ENCODE assay signal across 9 cellular contexts in the genomic region with DNA sequence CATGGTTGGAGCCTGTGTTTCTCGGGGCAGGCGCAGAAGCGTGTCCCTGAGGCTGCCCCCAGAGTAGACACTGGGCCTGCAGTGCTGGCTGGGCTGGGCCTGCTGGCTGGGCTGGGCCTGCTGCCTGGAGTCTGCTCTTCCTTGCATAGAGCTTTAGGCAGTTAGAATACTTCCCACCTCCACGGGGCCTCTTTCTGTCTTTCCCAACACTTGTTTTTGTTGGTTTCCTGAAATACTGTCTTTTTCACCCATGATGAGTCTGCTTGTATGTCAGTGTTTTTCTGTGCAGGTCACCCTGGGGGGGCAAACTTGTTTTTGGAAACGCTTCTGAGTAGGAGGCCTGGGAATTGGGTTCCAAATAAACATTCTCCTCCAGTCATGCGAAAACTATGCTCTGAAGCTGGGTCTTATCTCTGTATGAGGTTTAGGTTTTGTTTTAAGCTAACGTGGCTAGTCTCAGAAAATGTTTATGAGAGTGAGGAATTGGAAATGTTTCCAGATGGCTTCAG. TPM values are rescaled to one million over a fixed set of nuclear protein-coding genes. Genes with fewer than 3 reads are reported as not detected.
DNase-seq lines count a peak whose midpoint lies in the region; ATAC-seq and TF ChIP-seq lines count a peak whose summit lies in the region.
"Had no signal": no experiment of that assay in that cellular context is flagged by ENCODE, and none has a peak within 500 bp of the region (broad histone marks: within the 10 kb centered on the region; RNA-seq: fewer than 3 reads in every experiment).

No MANE protein-coding gene starts in this region.

- peaks cover 63% of the 10 kb centered on the region for H3K36me3 Mint-ChIP-seq in stimulated activated memory B cell treated with anti-CD40 and anti-IgM and Interleukin-4, amounts not matched to agents 10 μg/mL and 1 μg/mL and 100 μg/mL, for 72 hours
- peaks cover 0 to 40% (median 3%) of the 10 kb centered on the region in 3 donors for H3K36me3 Mint-ChIP-seq in naive thymus-derived CD8-positive, alpha-beta T cell

- H3K27me3 Mint-ChIP-seq in stimulated activated memory B cell treated with anti-CD40 and anti-IgM and Interleukin-4, amounts not matched to agents 10 μg/mL and 1 μg/mL and 100 μg/mL, for 72 hours: no peaks in the 10 kb centered on the region
- H3K27me3 Mint-ChIP-seq in naive thymus-derived CD8-positive, alpha-beta T cell: no peaks in the 10 kb centered on the region

- peak overlapping the region; percentile 86 to 100 for H3K18ac ChIP-seq in mesenchymal stem cell (ENCODE audit: low read depth in 1 of 2, low read length in 2 of 2)

- H3K4me3 ChIP-seq in colonic mucosa (no peak overlapping the region), mesenchymal stem cell (ENCODE audit: insufficient read depth in 1 of 2, low read depth in 1 of 2, low read length in 2 of 2) (no peak overlapping the region), tibial artery (no peak overlapping the region)

- H3K36me3 ChIP-seq in colonic mucosa (no peaks in the 10 kb centered on the region), mesenchymal stem cell (ENCODE audit: control insufficient read depth in 1 of 2, insufficient read depth in 2 of 2, low read depth in 1 of 2, low read length in 2 of 2) (peaks cover 36 to 60% of the 10 kb centered on the region in 2 experiments), tibial artery (peaks cover 24 to 72% (median 46%) of the 10 kb centered on the region in 3 donors)

- peak overlapping the region; percentile 88 for H4K8ac ChIP-seq in mesenchymal stem cell (ENCODE audit: low read length)

- H2AFZ ChIP-seq in mesenchymal stem cell (ENCODE audit: low read depth, low read length): peak overlapping the region; percentile 16

- peak overlapping the region; percentile 89 to 90 for H3K4ac ChIP-seq in mesenchymal stem cell (ENCODE audit: low read depth in 1 of 2, low read length in 2 of 2)

- H3K4me3 Mint-ChIP-seq in stimulated activated memory B cell treated with anti-CD40 and anti-IgM and Interleukin-4, amounts not matched to agents 10 μg/mL and 1 μg/mL and 100 μg/mL, for 72 hours: no peak overlapping the region
- no peak overlapping the region for H3K4me3 Mint-ChIP-seq in naive thymus-derived CD8-positive, alpha-beta T cell

- H2BK12ac ChIP-seq in mesenchymal stem cell (ENCODE audit: low read length in 2 of 2): peak overlapping the region in 1 of 2 experiments; percentile 99

- ATAC-seq in stimulated activated memory B cell treated with anti-CD40 and anti-IgM and Interleukin-4, amounts not matched to agents 10 μg/mL and 1 μg/mL and 100 μg/mL, for 72 hours: no peak
- no peak for ATAC-seq in GM18517 (IDR thresholded peaks at IDR 0.05; ENCODE audit: unreplicated experiment)
- no peak for ATAC-seq in naive thymus-derived CD8-positive, alpha-beta T cell

- H3K4me1 ChIP-seq in colonic mucosa (no peaks in the 10 kb centered on the region), mesenchymal stem cell (ENCODE audit: control insufficient read depth, insufficient read depth, low read depth, low read length) (peaks cover 40% of the 10 kb centered on the region), tibial artery (peaks cover 0 to 27% (median 22%) of the 10 kb centered on the region in 4 donors)

- intact Hi-C loops in colonic mucosa (cut with DNase I) (no loop called here), tibial artery (cut with DNase I; ENCODE audit: low total_unique reads) (no loop called here)

- H2BK5ac ChIP-seq in mesenchymal stem cell (ENCODE audit: low read depth, low read length, poor library complexity, severe bottlenecking): no peak overlapping the region

- H3K9ac ChIP-seq in colonic mucosa (ENCODE audit: low read depth in 2 of 2, low read length in 2 of 2) (no peak overlapping the region), mesenchymal stem cell (ENCODE audit: low read length) (peak overlapping the region; percentile 69)

- no peaks in the 10 kb centered on the region for H3K27me3 ChIP-seq in colonic mucosa
- no peaks in the 10 kb centered on the region for H3K27me3 ChIP-seq in mesenchymal stem cell (ENCODE audit: control insufficient read depth in 1 of 2, insufficient read depth in 1 of 2, low read length in 2 of 2)
- H3K27me3 ChIP-seq in tibial artery: no peaks in the 10 kb centered on the region

- peak overlapping the region in 1 of 2 experiments; percentile 77 for H3K23ac ChIP-seq in mesenchymal stem cell (ENCODE audit: low read length in 2 of 2)

- H3K4me2 ChIP-seq in mesenchymal stem cell (ENCODE audit: low read length, poor library complexity, severe bottlenecking): no peak overlapping the region

- peak; percentile 76 for DNase-seq in HS-27A (ENCODE audit: low read depth)
- DNase-seq in colonic mucosa: no peak
- DNase-seq in mesenchymal stem cell: peak; percentile 95
- DNase-seq in tibial artery: peak; percentile 51 to 74
- no peak for DNase-seq in naive thymus-derived CD8-positive, alpha-beta T cell
- DNase-seq in HEK293T (ENCODE audit: extremely low spot score): no peak
- DNase-seq: activated effector memory CD4-positive, alpha-beta T cell treated with anti-CD3 and anti-CD28 coated beads, Interleukin-2, amount 50 U/mL, for 16 hours had no signal

- POLR2A ChIA-PET in naive thymus-derived CD8-positive, alpha-beta T cell (lab: Charles Lee): interaction anchor here (0.5 kb wide), 1 partner anchor 445 kb away, joined by 3 read pairs; no protein-coding TSS in a partner anchor
- POLR2A ChIA-PET in HEK293T (lab: Yijun Ruan, JAX): no interaction called here

- CTCF ChIA-PET in HEK293T (lab: Yijun Ruan, JAX): interaction anchor here (0.6 kb wide), 2 partner anchors 9 to 31 kb away, joined by 3 to 5 read pairs; no protein-coding TSS in a partner anchor

- H3K14ac ChIP-seq in mesenchymal stem cell (ENCODE audit: low read length in 2 of 2): peak overlapping the region in 1 of 2 experiments; percentile 99

- no peak for TF ChIP-seq CTCF in colonic mucosa (IDR thresholded peaks at IDR 0.05)
- no peak for TF ChIP-seq CTCF in tibial artery (IDR thresholded peaks at IDR 0.05)

- no peak overlapping the region for H3K27ac Mint-ChIP-seq in stimulated activated memory B cell treated with anti-CD40 and anti-IgM and Interleukin-4, amounts not matched to agents 10 μg/mL and 1 μg/mL and 100 μg/mL, for 72 hours
- no peak overlapping the region for H3K27ac Mint-ChIP-seq in naive thymus-derived CD8-positive, alpha-beta T cell

- H3K79me1 ChIP-seq in mesenchymal stem cell (replicated peaks; ENCODE audit: low read length, poor library complexity, severe bottlenecking): peaks cover 19% of the 10 kb centered on the region

- peak overlapping the region; percentile 35 for H2BK120ac ChIP-seq in mesenchymal stem cell (ENCODE audit: low read depth, low read length)

- H2BK15ac ChIP-seq in mesenchymal stem cell (ENCODE audit: low read depth, poor library complexity, severe bottlenecking): no peak overlapping the region

- H2AK5ac ChIP-seq in mesenchymal stem cell (ENCODE audit: low read length, severe bottlenecking): no peak overlapping the region

- no peaks in the 10 kb centered on the region for H3K9me3 Mint-ChIP-seq in stimulated activated memory B cell treated with anti-CD40 and anti-IgM and Interleukin-4, amounts not matched to agents 10 μg/mL and 1 μg/mL and 100 μg/mL, for 72 hours
- no peaks in the 10 kb centered on the region for H3K9me3 Mint-ChIP-seq in naive thymus-derived CD8-positive, alpha-beta T cell

- 20% methylated on average over 6 of the region's 7 CpGs for WGBS in mesenchymal stem cell

- peak overlapping the region; percentile 94 for H4K91ac ChIP-seq in mesenchymal stem cell (ENCODE audit: low read length)

- H3K27ac ChIP-seq in colonic mucosa (peak overlapping the region; percentile 6), mesenchymal stem cell (ENCODE audit: low read length, poor library complexity, severe bottlenecking) (peak overlapping the region; percentile 88), tibial artery (peak overlapping the region; percentile 60 to 79)

- no peaks in the 10 kb centered on the region for H3K9me3 ChIP-seq in colonic mucosa
- H3K9me3 ChIP-seq in mesenchymal stem cell (ENCODE audit: control insufficient read depth, low read length): no peaks in the 10 kb centered on the region
- H3K9me3 ChIP-seq in tibial artery: no peaks in the 10 kb centered on the region

- H3K4me1 Mint-ChIP-seq in stimulated activated memory B cell treated with anti-CD40 and anti-IgM and Interleukin-4, amounts not matched to agents 10 μg/mL and 1 μg/mL and 100 μg/mL, for 72 hours: peaks cover 4% of the 10 kb centered on the region
- H3K4me1 Mint-ChIP-seq in naive thymus-derived CD8-positive, alpha-beta T cell: peaks cover 0 to 6% (median 2%) of the 10 kb centered on the region in 4 donors

TF ChIP-seq in HEK293T, 16 proteins besides CTCF, POLR2A, EP300 and RAD21 (continues in another document):
- no peak for TF ChIP-seq ELF4 (IDR thresholded peaks at IDR 0.05)
- TF ChIP-seq SUZ12 (IDR thresholded peaks at IDR 0.05): no peak
- TF ChIP-seq FOXM1 (IDR thresholded peaks at IDR 0.05; ENCODE audit: borderline replicate concordance): no peak
- no peak for TF ChIP-seq FOXK2 (IDR thresholded peaks at IDR 0.05)
- no peak for TF ChIP-seq CTBP1 (IDR thresholded peaks at IDR 0.05; ENCODE audit: borderline replicate concordance)
- no peak for TF ChIP-seq L3MBTL2 (conservative IDR thresholded peaks at IDR 0.05)
- no peak for TF ChIP-seq ARNT (IDR thresholded peaks at IDR 0.05)
- no peak for TF ChIP-seq LEF1 (IDR thresholded peaks at IDR 0.05; ENCODE audit: borderline replicate concordance)
- TF ChIP-seq, protein P1, sequence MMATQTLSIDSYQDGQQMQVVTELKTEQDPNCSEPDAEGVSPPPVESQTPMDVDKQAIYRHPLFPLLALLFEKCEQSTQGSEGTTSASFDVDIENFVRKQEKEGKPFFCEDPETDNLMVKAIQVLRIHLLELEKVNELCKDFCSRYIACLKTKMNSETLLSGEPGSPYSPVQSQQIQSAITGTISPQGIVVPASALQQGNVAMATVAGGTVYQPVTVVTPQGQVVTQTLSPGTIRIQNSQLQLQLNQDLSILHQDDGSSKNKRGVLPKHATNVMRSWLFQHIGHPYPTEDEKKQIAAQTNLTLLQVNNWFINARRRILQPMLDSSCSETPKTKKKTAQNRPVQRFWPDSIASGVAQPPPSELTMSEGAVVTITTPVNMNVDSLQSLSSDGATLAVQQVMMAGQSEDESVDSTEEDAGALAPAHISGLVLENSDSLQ (IDR thresholded peaks at IDR 0.05): no peak
- TF ChIP-seq FOXA1 (IDR thresholded peaks at IDR 0.05): no peak
- TF ChIP-seq HDGF (IDR thresholded peaks at IDR 0.05; ENCODE audit: borderline replicate concordance): no peak
- TF ChIP-seq BHLHE40 (IDR thresholded peaks at IDR 0.05; ENCODE audit: borderline replicate concordance): no peak

RNA-seq across cellular contexts. Expression of a gene that starts 32.2 kb away (rescaled TPM):
- 10 to 100 TPM; 10.3 to 15.6 TPM for total RNA-seq in colonic mucosa
- polyA plus RNA-seq in mesenchymal stem cell (2013, experiment 1 of 2): 3.7 TPM
- polyA plus RNA-seq in mesenchymal stem cell (2013, experiment 2 of 2): 3.6 TPM
- total RNA-seq in naive thymus-derived CD8-positive, alpha-beta T cell: 10 to 100 TPM; 29.0 to 37.5 TPM
- 10 to 100 TPM; 11.3 to 15.4 (median 13.0) TPM for polyA plus RNA-seq in naive thymus-derived CD8-positive, alpha-beta T cell

RNA-seq across cellular contexts. Expression of a gene that starts 32.2 kb away (rescaled TPM):
- 10 to 100 TPM; 19.9 to 26.1 TPM for total RNA-seq in colonic mucosa
- 10.4 TPM for polyA plus RNA-seq in mesenchymal stem cell (2013, experiment 1 of 2)
- polyA plus RNA-seq in mesenchymal stem cell (2013, experiment 2 of 2): 12.2 TPM
- total RNA-seq in naive thymus-derived CD8-positive, alpha-beta T cell: 10 to 100 TPM; 14.8 to 17.3 TPM
- polyA plus RNA-seq in naive thymus-derived CD8-positive, alpha-beta T cell: 10 to 100 TPM in 2 of 3 donors, 1 to 10 TPM in 1; 9.5 to 14.3 (median 11.4) TPM

Comparison
In these comparisons a context has a peak if more than half of its experiments do, and no peak if none do; other contexts are left out.
1. DNase-seq: peak in HS-27A (single experiment), mesenchymal stem cell (single experiment) and tibial artery (2 of 2); none in colonic mucosa (single experiment), naive thymus-derived CD8-positive, alpha-beta T cell (0 of 10) and HEK293T (single experiment).
2. H3K27ac ChIP-seq: peak in every context shown above with its lines; median percentile 88 in mesenchymal stem cell; 70 in tibial artery; 6 in colonic mucosa.